ENCODE assay signal across 19 cellular contexts in the genomic region with DNA sequence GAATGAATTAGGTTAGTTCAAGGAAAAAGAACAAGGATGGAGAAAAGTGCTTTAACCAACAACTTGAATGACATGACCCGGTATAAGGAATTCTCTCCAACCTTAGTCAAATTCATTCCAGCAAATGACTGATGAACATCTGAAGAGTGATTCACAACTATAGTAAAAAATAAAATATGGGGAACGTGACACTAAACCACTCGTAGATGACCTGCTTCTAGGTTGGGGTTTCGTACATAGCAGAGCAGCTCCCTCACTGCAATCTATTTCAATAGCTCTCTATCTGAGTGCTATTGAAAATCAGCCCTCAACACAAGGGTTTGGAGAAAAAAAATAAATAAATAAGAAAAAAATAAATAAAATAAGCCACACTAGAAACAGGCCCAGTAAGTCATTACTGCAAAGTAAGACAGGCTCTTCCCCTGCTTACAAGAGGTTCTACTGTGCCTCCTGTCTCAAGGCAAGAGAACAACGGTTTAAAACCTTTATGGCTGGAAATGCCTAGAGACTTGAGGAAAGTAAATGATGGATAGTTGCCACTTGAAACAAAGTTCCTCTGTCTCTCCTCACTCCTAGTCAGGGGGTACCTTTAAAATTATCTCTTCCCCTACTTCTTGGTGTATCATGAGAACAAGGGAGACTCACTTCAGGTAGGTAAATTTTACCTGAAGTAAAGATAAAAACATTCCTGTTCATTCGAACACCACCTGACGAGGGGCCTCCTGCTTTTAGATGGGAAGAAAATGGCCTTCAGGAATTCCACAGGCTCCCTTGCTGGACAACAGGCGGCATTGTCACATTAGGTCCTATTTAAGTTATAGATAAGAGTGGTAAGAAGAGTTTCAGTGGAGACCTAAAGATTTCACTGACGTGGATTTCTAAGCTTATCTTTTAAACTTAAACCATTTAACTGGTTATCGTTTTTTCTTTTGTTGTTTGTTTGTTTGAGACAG. TPM values are rescaled to one million over a fixed set of nuclear protein-coding genes. Genes with fewer than 3 reads are reported as not detected.
DNase-seq lines count a peak whose midpoint lies in the region; ATAC-seq and TF ChIP-seq lines count a peak whose summit lies in the region.
"Had no signal": no experiment of that assay in that cellular context is flagged by ENCODE, and none has a peak within 500 bp of the region (broad histone marks: within the 10 kb centered on the region; RNA-seq: fewer than 3 reads in every experiment).

No MANE protein-coding gene starts in this region.

- no peak overlapping the region for H3K27ac Mint-ChIP-seq in CD14-positive monocyte
- H3K27ac Mint-ChIP-seq: T-helper 2 cell treated with Interferon-gamma antibody and Interleukin-4, amounts not matched to agents 5 μg/mL and 100 μg/mL, for 36 hours had no signal

- TF ChIP-seq CTCF in CD14-positive monocyte (IDR thresholded peaks at IDR 0.05) (peak; percentile 33), GM10248 (IDR thresholded peaks at IDR 0.05; ENCODE audit: control extremely low read depth, extremely low read depth, low read depth, missing control alignments) (peak; percentile 1), brain microvascular endothelial cell (IDR thresholded peaks at IDR 0.05; ENCODE audit: low read depth, low read length, missing control alignments) (peak; percentile 54), lung (IDR thresholded peaks at IDR 0.05; ENCODE audit: control extremely low read depth, extremely low read depth) (no peak)

- in situ Hi-C loops in brain microvascular endothelial cell (cut with HindIII; ENCODE audit: low pct_ligation_motif_present, low sequenced_read_pairs) = no loop called here

- WGBS in lung, 2 donors = 82 to 91% methylated on average over 10 of the region's 10 CpGs

- H3K27ac ChIP-seq in brain microvascular endothelial cell = no peak overlapping the region
- no peak overlapping the region for H3K27ac ChIP-seq in lung (ENCODE audit: low read depth in 1 of 2, low read length in 1 of 2)
- H3K27ac ChIP-seq: BLaER1, coronary artery, epithelial cell of prostate, gastroesophageal sphincter, SJCRH30 had no signal

- CTCF ChIA-PET in GM10248 (lab: Yijun Ruan, JAX) = interaction anchor here (1.2 to 8.4 kb wide), 7 partner anchors 8 to 1072 kb away, joined by 3 to 304 read pairs (median 11); a partner anchor contains a TSS

- H3K36me3 ChIP-seq in brain microvascular endothelial cell (replicated peaks) (peaks cover 38% of the 10 kb centered on the region), lung (ENCODE audit: control insufficient read depth in 2 of 2, insufficient read depth in 2 of 2, low read length in 2 of 2) (peaks cover 12 to 22% of the 10 kb centered on the region in 2 donors)

- H3K27me3 Mint-ChIP-seq in CD14-positive monocyte (ENCODE audit: low read depth in 3 of 3) = no peaks in the 10 kb centered on the region

- H3K9me3 Mint-ChIP-seq in CD14-positive monocyte = no peaks in the 10 kb centered on the region
- H3K9me3 Mint-ChIP-seq: T-helper 2 cell treated with Interferon-gamma antibody and Interleukin-4, amounts not matched to agents 5 μg/mL and 100 μg/mL, for 36 hours had no signal

- POLR2A ChIA-PET in GM10248 (lab: Yijun Ruan, JAX) = no interaction called here

- H3K9me3 ChIP-seq in lung (ENCODE audit: control insufficient read depth in 2 of 2, insufficient read depth in 1 of 2, low read length in 1 of 2) = no peaks in the 10 kb centered on the region
- H3K9me3 ChIP-seq: BLaER1, gastroesophageal sphincter, SJCRH30 had no signal

- ATAC-seq in lung (ENCODE audit: insufficient read depth, low FRiP score) = peak; percentile 28
- no peak for ATAC-seq in HG02885 (IDR thresholded peaks at IDR 0.05; ENCODE audit: poor library complexity, unreplicated experiment)
- ATAC-seq: gastroesophageal sphincter, left lobe of liver had no signal

- intact Hi-C loops in CD14-positive monocyte (cut with micrococcal nuclease) = loop anchor here (5.0 to 10.0 kb wide), 2 partner anchors 535 to 538 kb away; no protein-coding TSS in a partner anchor

- H3K4me3 Mint-ChIP-seq in CD14-positive monocyte = no peak overlapping the region
- H3K4me3 Mint-ChIP-seq: T-helper 2 cell treated with Interferon-gamma antibody and Interleukin-4, amounts not matched to agents 5 μg/mL and 100 μg/mL, for 36 hours had no signal

- H3K4me1 Mint-ChIP-seq in CD14-positive monocyte = peaks cover 13% of the 10 kb centered on the region

- DNase-seq in CD14-positive monocyte (ENCODE audit: low spot score) = no peak
- no peak for DNase-seq in GM10248 (ENCODE audit: extremely low spot score)
- DNase-seq in brain microvascular endothelial cell = no peak
- no peak for DNase-seq in lung (ENCODE audit: low spot score)
- DNase-seq in retina = no peak
- DNase-seq in NCI-H748 treated with DMSO at 0.1 percent for 48 hours (lab: John Stamatoyannopoulos, UW) = no peak
- DNase-seq: activated naive CD4-positive, alpha-beta T cell; anterior cingulate cortex; NCI-H446 treated with DMSO at 0.1 percent for 48 hours; OCI-M1; SJCRH30; stimulated activated CD4-positive, alpha-beta T cell treated with anti-CD3 and anti-CD28 coated beads, Interleukin-2, amount 100 ng/mL, for 24 hours had no signal

- peaks cover 0 to 3% of the 10 kb centered on the region in 2 donors for H3K4me1 ChIP-seq in lung (ENCODE audit: control insufficient read depth in 2 of 2, insufficient read depth in 2 of 2, low read length in 2 of 2)
- H3K4me1 ChIP-seq: BLaER1, SJCRH30 had no signal

- H3K27me3 ChIP-seq in brain microvascular endothelial cell (replicated peaks) = no peaks in the 10 kb centered on the region
- H3K27me3 ChIP-seq in lung (ENCODE audit: control insufficient read depth, insufficient read depth) = no peaks in the 10 kb centered on the region
- H3K27me3 ChIP-seq: BLaER1, gastroesophageal sphincter, SJCRH30 had no signal

- H3K4me3 ChIP-seq in brain microvascular endothelial cell (ENCODE audit: low read depth, low read length) = no peak overlapping the region
- H3K4me3 ChIP-seq in lung = no peak overlapping the region
- H3K4me3 ChIP-seq: BLaER1, coronary artery, gastroesophageal sphincter, SJCRH30 had no signal

- peaks cover 48 to 67% of the 10 kb centered on the region in 2 donors for H3K36me3 Mint-ChIP-seq in CD14-positive monocyte

RNA-seq across cellular contexts. Expression of a gene that starts 20.5 kb away (rescaled TPM):
- polyA plus RNA-seq in CD14-positive monocyte = 1 to 10 TPM; 6.6 to 8.0 TPM
- total RNA-seq in lung = 10 to 100 TPM; 24.1 to 34.0 TPM
- polyA plus RNA-seq in lung = 10 to 100 TPM; 14.9 to 16.0 TPM
